In genomic region chr11:14499178-14499559, GRCh38 we compare ENCODE assay signal across 8 cellular contexts. TPM values are rescaled to one million over a fixed set of nuclear protein-coding genes. Genes with fewer than 3 reads are reported as not detected.
A peak's percentile ranks its signal among the peaks of the same experiment; 100 is the strongest.
DNase-seq lines count a peak whose midpoint lies in the region; ATAC-seq and TF ChIP-seq lines count a peak whose summit lies in the region.

No MANE protein-coding gene starts in this region.

- H3K4me1 Mint-ChIP-seq in activated B cell treated with CpG ODN at 0.5 μM for 24 hours, result peaks cover 41% of the 10 kb centered on the region
- peaks cover 34% of the 10 kb centered on the region for H3K4me1 Mint-ChIP-seq in stimulated activated naive CD8-positive, alpha-beta T cell treated with anti-CD3 and anti-CD28 coated beads, Interleukin-15, amount 100 ng/mL, for 72 hours

- intact Hi-C loops in A673 (cut with micrococcal nuclease; ENCODE audit: unreplicated experiment), result no loop called here
- intact Hi-C loops in activated B cell treated with CpG ODN at 0.5 μM for 24 hours (cut with micrococcal nuclease), result loop anchor here (1.0 to 5.0 kb wide), 8 partner anchors 20 to 831 kb away; partner anchors contain the start of genes FAR1, PSMA1 and RRAS2

- ATAC-seq in GM19035 (IDR thresholded peaks at IDR 0.05; ENCODE audit: unreplicated experiment) (peak; percentile 13), HG03521 (IDR thresholded peaks at IDR 0.05; ENCODE audit: unreplicated experiment) (peak; percentile 12), activated B cell treated with CpG ODN at 0.5 μM for 24 hours (ENCODE audit: low read depth) (peak; percentile 40), HG03108 (IDR thresholded peaks at IDR 0.05; ENCODE audit: unreplicated experiment) (no peak)
- peak; percentile 58 for ATAC-seq in stimulated activated naive CD8-positive, alpha-beta T cell treated with anti-CD3 and anti-CD28 coated beads, Interleukin-15, amount 100 ng/mL, for 72 hours

- POLR2A ChIA-PET in A673 (lab: Charles Lee; ENCODE audit: low non-redundant PET) (no interaction called here), activated B cell treated with CpG ODN at 0.5 μM for 24 hours (lab: Charles Lee) (interaction anchor here (0.6 to 2.2 kb wide), 8 partner anchors 14 to 393 kb away, joined by 3 to 22 read pairs (median 7); partner anchors contain the start of genes CYP2R1 and PSMA1)

- no peaks in the 10 kb centered on the region for H3K27me3 ChIP-seq in A673 (replicated peaks; ENCODE audit: insufficient read depth, low read depth, low read length, poor library complexity)

- DNase-seq in A673 (ENCODE audit: low spot score) (peak; percentile 14), activated B cell treated with CpG ODN at 0.5 μM for 24 hours (no peak), midbrain (lab: John Stamatoyannopoulos, UW) (peak; percentile 21)
- peak; percentile 38 for DNase-seq in effector CD8-positive, alpha-beta T cell (lab: John Stamatoyannopoulos, UW)
- DNase-seq in stimulated activated naive CD8-positive, alpha-beta T cell treated with anti-CD3 and anti-CD28 coated beads, Interleukin-15, amount 100 ng/mL, for 72 hours, result peak in 1 of 2 donors; percentile 43

- CTCF ChIA-PET in A673 (lab: Charles Lee) (no interaction called here), activated B cell treated with CpG ODN at 0.5 μM for 24 hours (lab: Charles Lee) (interaction anchor here (1.4 to 2.2 kb wide), 2 partner anchors 405 to 408 kb away, joined by 4 to 12 read pairs; no protein-coding TSS in a partner anchor)

- peaks cover 44% of the 10 kb centered on the region for H3K36me3 ChIP-seq in A673 (ENCODE audit: insufficient read depth, low read length, poor library complexity, severe bottlenecking)

- peaks cover 55% of the 10 kb centered on the region for H3K36me3 Mint-ChIP-seq in activated B cell treated with CpG ODN at 0.5 μM for 24 hours (ENCODE audit: low read depth)

- no peak for TF ChIP-seq CTCF in A673 (conservative IDR thresholded peaks at IDR 0.05; ENCODE audit: low read depth, low read length)
- TF ChIP-seq CTCF in activated B cell treated with CpG ODN at 0.5 μM for 24 hours (IDR thresholded peaks at IDR 0.05), result no peak

- TSS peak; percentile 35 for BruUV-seq in A673 (replicated peaks; lab: Mats Ljungman, UMichigan)

- no peaks in the 10 kb centered on the region for H3K9me3 ChIP-seq in A673 (ENCODE audit: low read depth, low read length, poor library complexity, severe bottlenecking)

- H3K4me3 ChIP-seq in A673 (ENCODE audit: low read depth, low read length, poor library complexity, severe bottlenecking), result peak overlapping the region; percentile 81

- no peaks in the 10 kb centered on the region for H3K9me3 Mint-ChIP-seq in activated B cell treated with CpG ODN at 0.5 μM for 24 hours
- no peaks in the 10 kb centered on the region for H3K9me3 Mint-ChIP-seq in stimulated activated naive CD8-positive, alpha-beta T cell treated with anti-CD3 and anti-CD28 coated beads, Interleukin-15, amount 100 ng/mL, for 72 hours

- peak overlapping the region; percentile 100 for H3K4me3 Mint-ChIP-seq in activated B cell treated with CpG ODN at 0.5 μM for 24 hours
- H3K4me3 Mint-ChIP-seq in stimulated activated naive CD8-positive, alpha-beta T cell treated with anti-CD3 and anti-CD28 coated beads, Interleukin-15, amount 100 ng/mL, for 72 hours, result peak overlapping the region; percentile 93 to 99

- H3K4me1 ChIP-seq in A673 (ENCODE audit: insufficient read depth, low read length, poor library complexity, severe bottlenecking), result no peaks in the 10 kb centered on the region

- no peaks in the 10 kb centered on the region for H3K27me3 Mint-ChIP-seq in activated B cell treated with CpG ODN at 0.5 μM for 24 hours
- H3K27me3 Mint-ChIP-seq in stimulated activated naive CD8-positive, alpha-beta T cell treated with anti-CD3 and anti-CD28 coated beads, Interleukin-15, amount 100 ng/mL, for 72 hours, result no peaks in the 10 kb centered on the region

- H3K27ac ChIP-seq in A673 (ENCODE audit: low read depth, low read length, poor library complexity, severe bottlenecking), result peak overlapping the region; percentile 78

- peak overlapping the region; percentile 96 for H3K27ac Mint-ChIP-seq in activated B cell treated with CpG ODN at 0.5 μM for 24 hours
- H3K27ac Mint-ChIP-seq in stimulated activated naive CD8-positive, alpha-beta T cell treated with anti-CD3 and anti-CD28 coated beads, Interleukin-15, amount 100 ng/mL, for 72 hours, result peak overlapping the region; percentile 91 to 98

RNA-seq across cellular contexts. Expression of gene COPB1, which starts 0.4 kb away (rescaled TPM):
- total RNA-seq in A673 (2021), result 91.9 and 94.6 TPM in 2 replicates
- 80.7 and 90.1 TPM in 2 replicates for total RNA-seq in activated B cell treated with CpG ODN at 0.5 μM for 24 hours

RNA-seq across cellular contexts. Expression of gene PSMA1, which starts 21.0 kb away (rescaled TPM):
- total RNA-seq in A673 (2021) (238 and 267 TPM in 2 replicates), activated B cell treated with CpG ODN at 0.5 μM for 24 hours (184 and 198 TPM in 2 replicates)
